Comparison of ENCODE assay signal across 8 cellular contexts in genomic region chr19:49391581-49392399, GRCh38. TPM values are rescaled to one million over a fixed set of nuclear protein-coding genes. Genes with fewer than 3 reads are reported as not detected.
A peak's percentile ranks its signal among the peaks of the same experiment; 100 is the strongest.
DNase-seq lines count a peak whose midpoint lies in the region; ATAC-seq and TF ChIP-seq lines count a peak whose summit lies in the region.

No MANE protein-coding gene starts in this region.

- peaks cover 5% of the 10 kb centered on the region for H3K4me1 Mint-ChIP-seq in endothelial cell (ENCODE audit: unreplicated experiment)

- peak; percentile 88 for DNase-seq in DMS53 (lab: John Stamatoyannopoulos, UW)
- peak; percentile 95 for DNase-seq in HT-29 (ENCODE audit: low spot score)
- DNase-seq in NOMO-1 treated with dmso at 0.1 percent for 144 hours (lab: John Stamatoyannopoulos, UW; ENCODE audit: unreplicated experiment), result peak; percentile 42
- peak; percentile 64 for DNase-seq in activated CD8-positive, alpha-beta memory T cell treated with anti-CD3 and anti-CD28 coated beads, Interleukin-2, amount 50 U/mL, for 1 hour (ENCODE audit: extremely low read depth)
- DNase-seq in endothelial cell (ENCODE audit: low spot score), result peak; percentile 76
- DNase-seq in mucosa of gallbladder (ENCODE audit: low spot score), result peak; percentile 76
- DNase-seq in stimulated activated CD8-positive, alpha-beta memory T cell treated with anti-CD3 and anti-CD28 coated beads, Interleukin-7, amount 100 ng/mL, for 1 hour (ENCODE audit: low read depth in 2 of 2), result peak; percentile 48 to 68

- ATAC-seq in HG03460 (IDR thresholded peaks at IDR 0.05; ENCODE audit: unreplicated experiment), result no peak

- TF ChIP-seq CTCF in endothelial cell (IDR thresholded peaks at IDR 0.05; ENCODE audit: unreplicated experiment), result peak; percentile 51

- H3K27ac Mint-ChIP-seq in endothelial cell (ENCODE audit: unreplicated experiment), result no peak overlapping the region

- peaks cover 7% of the 10 kb centered on the region for H3K36me3 Mint-ChIP-seq in endothelial cell (ENCODE audit: low read depth, unreplicated experiment)

- no peaks in the 10 kb centered on the region for H3K9me3 Mint-ChIP-seq in endothelial cell (ENCODE audit: unreplicated experiment)

- H3K4me3 Mint-ChIP-seq in endothelial cell (ENCODE audit: unreplicated experiment), result no peak overlapping the region

- peaks cover 18% of the 10 kb centered on the region for H3K27me3 Mint-ChIP-seq in endothelial cell (ENCODE audit: unreplicated experiment)

RNA-seq across cellular contexts. Expression of gene KASH5, which starts 3.7 kb away (rescaled TPM):
- not detected in 2 replicates for total RNA-seq in HT-29 (2014; rRNA removed; shearing (Covaris generic))
- total RNA-seq in endothelial cell (ENCODE audit: unreplicated experiment), result 0.26 TPM
- total RNA-seq in mucosa of gallbladder, result not detected

RNA-seq across cellular contexts. Expression of gene DKKL1, which starts 28.1 kb away (rescaled TPM):
- total RNA-seq in HT-29 (2014; rRNA removed; shearing (Covaris generic)), result 0.18 and 0.53 TPM in 2 replicates
- total RNA-seq in endothelial cell (ENCODE audit: unreplicated experiment), result 2.2 TPM
- total RNA-seq in mucosa of gallbladder, result not detected

RNA-seq across cellular contexts. Expression of gene TEAD2, which starts 29.6 kb away (rescaled TPM):
- 27.2 and 28.6 TPM in 2 replicates for total RNA-seq in HT-29 (2014; rRNA removed; shearing (Covaris generic))
- 167 TPM for total RNA-seq in endothelial cell (ENCODE audit: unreplicated experiment)
- total RNA-seq in mucosa of gallbladder, result 18.0 TPM

RNA-seq across cellular contexts. Expression of gene PTH2, which starts 31.5 kb away (rescaled TPM):
- not detected in 2 replicates for total RNA-seq in HT-29 (2014; rRNA removed; shearing (Covaris generic))
- total RNA-seq in endothelial cell (ENCODE audit: unreplicated experiment) (not detected), mucosa of gallbladder (not detected)

RNA-seq across cellular contexts. Expression of gene GFY, which starts 33.4 kb away (rescaled TPM):
- not detected in 2 replicates for total RNA-seq in HT-29 (2014; rRNA removed; shearing (Covaris generic))
- total RNA-seq in endothelial cell (ENCODE audit: unreplicated experiment) (not detected), mucosa of gallbladder (not detected)

Comparison
In these comparisons a context has a peak if more than half of its experiments do, and no peak if none do; other contexts are left out.
1. DNase-seq: peak in every context shown above with its lines; median percentile 95 in HT-29; 88 in DMS53; 76 in endothelial cell; 76 in mucosa of gallbladder; 64 in activated CD8-positive, alpha-beta memory T cell treated with anti-CD3 and anti-CD28 coated beads, Interleukin-2, amount 50 U/mL, for 1 hour; 58 in stimulated activated CD8-positive, alpha-beta memory T cell treated with anti-CD3 and anti-CD28 coated beads, Interleukin-7, amount 100 ng/mL, for 1 hour; 42 in NOMO-1 treated with dmso at 0.1 percent for 144 hours.